ENCODE assay signal across 11 cellular contexts in genomic region chrX:43676960-43677582, GRCh38. TPM values are rescaled to one million over a fixed set of nuclear protein-coding genes. Genes with fewer than 3 reads are reported as not detected.
DNase-seq lines count a peak whose midpoint lies in the region; ATAC-seq, FAIRE-seq and TF ChIP-seq lines count a peak whose summit lies in the region.
"Had no signal": no experiment of that assay in that cellular context is flagged by ENCODE, and none has a peak within 500 bp of the region (broad histone marks: within the 10 kb centered on the region; RNA-seq: fewer than 3 reads in every experiment).

No MANE protein-coding gene starts in this region.

- no peaks in the 10 kb centered on the region for H3K4me1 ChIP-seq in K562 (replicated peaks in 1 of 2; ENCODE audit: control insufficient read depth in 2 of 2, insufficient read depth in 2 of 2, low read length in 2 of 2)

- no peak for DNase-seq in Right ventricle myocardium superior
- no peak for DNase-seq in Right ventricle myocardium inferior (ENCODE audit: missing footprints)
- no peak for DNase-seq in K562 (ENCODE audit: extremely low read depth in 1 of 4, low spot score in 3 of 4)
- peak; percentile 87 for DNase-seq in left kidney (ENCODE audit: low read depth, low spot score)
- no peak for DNase-seq in type B pancreatic cell (ENCODE audit: extremely low spot score, unreplicated experiment)
- DNase-seq in epidermal melanocyte (ENCODE audit: insufficient read length, low spot score), result no peak
- no peak for DNase-seq in NK-92 (lab: John Stamatoyannopoulos, UW; ENCODE audit: unreplicated experiment)
- DNase-seq: activated CD8-positive, alpha-beta memory T cell treated with anti-CD3 and anti-CD28 coated beads, Interleukin-2, amount 10 ng/mL, durations not matched to agents 7 days and 5 days; GM23248; lower lobe of right lung had no signal

- H3K36me3 Mint-ChIP-seq in type B pancreatic cell, result no peaks in the 10 kb centered on the region
- H3K36me3 Mint-ChIP-seq: activated CD8-positive, alpha-beta memory T cell treated with anti-CD3 and anti-CD28 coated beads, Interleukin-2, amount 10 ng/mL, durations not matched to agents 7 days and 5 days had no signal

- no peaks in the 10 kb centered on the region for H3K27me3 Mint-ChIP-seq in type B pancreatic cell
- H3K27me3 Mint-ChIP-seq: activated CD8-positive, alpha-beta memory T cell treated with anti-CD3 and anti-CD28 coated beads, Interleukin-2, amount 10 ng/mL, durations not matched to agents 7 days and 5 days had no signal

- BruUV-seq in K562 (replicated peaks; lab: Mats Ljungman, UMichigan), result no TSS peak

- no peaks in the 10 kb centered on the region for H3K79me2 ChIP-seq in K562 (ENCODE audit: control insufficient read depth, insufficient read depth, low read length)

- no peak for TF ChIP-seq CTCF in K562 (IDR thresholded peaks at IDR 0.05 in 2 of 3, conservative IDR thresholded peaks at IDR 0.05 in 1 of 3; ENCODE audit: insufficient read depth in 2 of 3, low read depth in 1 of 3, low read length in 3 of 3)
- no peak for TF ChIP-seq CTCF in type B pancreatic cell (conservative IDR thresholded peaks at IDR 0.05)

- TF ChIP-seq EP300 in K562 (IDR thresholded peaks at IDR 0.05; ENCODE audit: low read length), result no peak

- no peak overlapping the region for H3K27ac ChIP-seq in K562 (ENCODE audit: extremely low read depth, low read depth, low read length)
- H3K27ac ChIP-seq: GM23248, lower lobe of right lung had no signal

- H3K9me3 ChIP-seq in K562 (replicated peaks; ENCODE audit: control insufficient read depth, insufficient read depth, low read depth, low read length), result no peaks in the 10 kb centered on the region
- H3K9me3 ChIP-seq: lower lobe of right lung had no signal

- peak; percentile 65 for ATAC-seq in Right ventricle myocardium superior (ENCODE audit: poor library complexity)
- ATAC-seq in Right ventricle myocardium inferior, result no peak
- no peak for ATAC-seq in K562
- no peak for ATAC-seq in HG03521 (IDR thresholded peaks at IDR 0.05; ENCODE audit: unreplicated experiment)
- ATAC-seq: activated CD8-positive, alpha-beta memory T cell treated with anti-CD3 and anti-CD28 coated beads, Interleukin-2, amount 10 ng/mL, durations not matched to agents 7 days and 5 days had no signal

- in situ Hi-C loops in K562 (cut with MboI), result no loop called here

- H3K4me3 Mint-ChIP-seq in type B pancreatic cell, result no peak overlapping the region
- H3K4me3 Mint-ChIP-seq: activated CD8-positive, alpha-beta memory T cell treated with anti-CD3 and anti-CD28 coated beads, Interleukin-2, amount 10 ng/mL, durations not matched to agents 7 days and 5 days had no signal

- TF ChIP-seq POLR2A in K562 (conservative IDR thresholded peaks at IDR 0.05), result no peak

- no peak overlapping the region for H2AFZ ChIP-seq in K562 (ENCODE audit: low read depth, low read length)
- H2AFZ ChIP-seq: GM23248 had no signal

- CTCF ChIA-PET in K562 (lab: Yijun Ruan, JAX; ENCODE audit: low intra/inter-chr PET ratio), result no interaction called here

- FAIRE-seq in K562 (lab: Jason Lieb, UNC), result no peak

- intact Hi-C loops in Right ventricle myocardium superior (cut with DNase I), result no loop called here
- intact Hi-C loops in Right ventricle myocardium inferior (cut with DNase I), result no loop called here
- intact Hi-C loops in K562 (cut with micrococcal nuclease), result no loop called here

- H3K27me3 ChIP-seq in K562 (ENCODE audit: control insufficient read depth in 2 of 2, insufficient read depth in 2 of 2, low read length in 2 of 2), result no peaks in the 10 kb centered on the region

- H3K4me2 ChIP-seq in K562 (ENCODE audit: insufficient read depth, low read length), result no peak overlapping the region

- no peaks in the 10 kb centered on the region for H3K36me3 ChIP-seq in K562 (ENCODE audit: control insufficient read depth, insufficient read depth, low read length)
- H3K36me3 ChIP-seq: lower lobe of right lung had no signal

- no peaks in the 10 kb centered on the region for H3K9me3 Mint-ChIP-seq in type B pancreatic cell

- H3K9ac ChIP-seq in K562 (ENCODE audit: insufficient read depth in 1 of 2, low read depth in 2 of 2, low read length in 2 of 2), result no peak overlapping the region
- H3K9ac ChIP-seq: GM23248 had no signal

- H3K4me1 Mint-ChIP-seq in type B pancreatic cell (ENCODE audit: unreplicated experiment), result peaks cover 16% of the 10 kb centered on the region
- H3K4me1 Mint-ChIP-seq: activated CD8-positive, alpha-beta memory T cell treated with anti-CD3 and anti-CD28 coated beads, Interleukin-2, amount 10 ng/mL, durations not matched to agents 7 days and 5 days had no signal

- peak overlapping the region; percentile 38 for H3K27ac Mint-ChIP-seq in type B pancreatic cell
- H3K27ac Mint-ChIP-seq: activated CD8-positive, alpha-beta memory T cell treated with anti-CD3 and anti-CD28 coated beads, Interleukin-2, amount 10 ng/mL, durations not matched to agents 7 days and 5 days had no signal

- H3K4me3 ChIP-seq in K562, result no peak overlapping the region
- H3K4me3 ChIP-seq: GM23248, lower lobe of right lung had no signal

- TF ChIP-seq RAD21 in K562 (CRISPR knock-in tag; conservative IDR thresholded peaks at IDR 0.05 in 1 of 2, IDR thresholded peaks at IDR 0.05 in 1 of 2), result no peak

- no peaks in the 10 kb centered on the region for H4K20me1 ChIP-seq in K562 (replicated peaks; ENCODE audit: control insufficient read depth, insufficient read depth, low read length)

- H3K9me1 ChIP-seq in K562 (ENCODE audit: control insufficient read depth, insufficient read depth, low read length), result no peaks in the 10 kb centered on the region

- POLR2A ChIA-PET in K562 (lab: Yijun Ruan, JAX), result no interaction called here

TF ChIP-seq in K562, 482 proteins besides CTCF, POLR2A, EP300 and RAD21:
- no peak for TF ChIP-seq CBX2 (IDR thresholded peaks at IDR 0.05; ENCODE audit: insufficient read depth, low read length, poor library complexity, severe bottlenecking)
- TF ChIP-seq RFX1 (IDR thresholded peaks at IDR 0.05), result peak; percentile 83
- no peak for TF ChIP-seq MITF (IDR thresholded peaks at IDR 0.05)

RNA-seq across cellular contexts. Expression of gene MAOA, which starts 21.0 kb away (rescaled TPM):
- total RNA-seq in Right ventricle myocardium superior (116 TPM), Right ventricle myocardium inferior (102 TPM), K562 (2014; rRNA removed) (1.8 and 1.9 TPM in 2 replicates), K562 (2014; rRNA removed; fragmentation: Illumina TruSeq; extraction: Trizol) (1.9 and 2.1 TPM in 2 replicates), K562 (2015; rRNA removed; fragmentation: Illumina TruSeq; extraction: Trizol) (2.1 and 2.5 TPM in 2 replicates), K562 (2021) (1.9 and 3.5 TPM in 2 replicates), type B pancreatic cell (ENCODE audit: low replicate concordance) (17.1 and 18.9 TPM in 2 replicates)
- total RNA-seq in K562 (2011; cell fraction: chromatin; rRNA removed; ENCODE audit: low replicate concordance), result 0.28 and 0.48 TPM in 2 replicates
- total RNA-seq in K562 (2011; cell fraction: nucleolus; rRNA removed), result 0.17 and 0.26 TPM in 2 replicates
- 0.31 and 0.51 TPM in 2 replicates for total RNA-seq in K562 (2011; cell fraction: nucleoplasm; rRNA removed)
- polyA plus RNA-seq in K562 (2011; rRNA removed) (0.66 and 0.68 TPM in 2 replicates), K562 (2014; fragmentation: Illumina TruSeq; extraction: Trizol) (1.9 and 2.5 TPM in 2 replicates), K562 (2014; fragmentation: Nextera tagmentation; extraction: Ambion mirVana) (1 to 10 TPM; 1.4 to 2.7 TPM), K562 (2014; rRNA removed) (1.3 and 2.8 TPM in 2 replicates)
- polyA plus RNA-seq in K562 (2011; cell fraction: cytosol; rRNA removed), result 0.15 and 0.18 TPM in 2 replicates
- 0.11 and 0.24 TPM in 2 replicates for polyA plus RNA-seq in K562 (2011; cell fraction: nucleus; rRNA removed)
- 2.0 and 6.2 TPM in 2 replicates for polyA plus RNA-seq in K562 (2012)
- polyA minus RNA-seq in K562 (2011; rRNA and poly(A)+ RNA removed), result 0.78 and 1.1 TPM in 2 replicates
- polyA minus RNA-seq in K562 (2011; cell fraction: cytosol; rRNA and poly(A)+ RNA removed), result 0.86 TPM in 1 of 2 replicates, not detected in the other
- 0.13 TPM in 1 of 2 replicates, not detected in the other for polyA minus RNA-seq in K562 (2011; cell fraction: nucleus; rRNA and poly(A)+ RNA removed)
- total RNA-seq: GM23248 had no signal
